16 cellular contexts compared by ENCODE assay signal in the genomic region with DNA sequence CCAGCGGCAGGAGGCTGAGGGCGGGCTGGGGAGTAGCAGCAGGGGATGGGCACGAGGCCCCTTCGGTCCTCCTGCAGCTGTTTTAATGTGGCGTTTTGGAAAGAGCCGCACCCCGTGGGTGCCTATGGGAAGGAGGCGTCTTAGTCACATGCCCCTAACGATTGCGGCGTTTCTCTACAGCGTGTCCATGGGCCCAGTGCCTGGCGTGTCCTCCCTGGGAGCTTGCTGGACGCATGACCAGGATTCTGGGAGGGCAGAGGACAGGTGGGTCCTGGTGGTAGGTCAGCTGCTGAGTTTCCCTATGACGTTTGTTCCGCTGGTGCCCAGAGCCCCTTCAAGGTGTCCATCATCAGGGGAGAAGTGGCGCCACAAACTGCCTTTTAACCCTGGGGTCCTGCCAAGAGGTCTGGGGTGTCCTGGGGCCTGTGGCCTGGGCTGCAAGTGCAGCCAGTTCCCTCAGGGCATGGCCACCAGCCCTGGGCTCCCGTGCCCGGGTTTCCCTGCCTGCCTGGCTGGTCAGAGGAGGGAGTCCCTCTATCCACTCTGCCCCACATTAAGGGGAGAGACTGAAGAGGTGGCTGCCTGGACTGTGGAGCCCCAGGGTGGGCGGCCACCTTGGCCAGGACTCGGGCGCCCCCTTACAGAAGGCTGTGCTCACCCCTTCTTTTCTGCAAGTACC. TPM values are rescaled to one million over a fixed set of nuclear protein-coding genes. Genes with fewer than 3 reads are reported as not detected.
DNase-seq lines count a peak whose midpoint lies in the region; ATAC-seq and TF ChIP-seq lines count a peak whose summit lies in the region.
"Had no signal": no experiment of that assay in that cellular context is flagged by ENCODE, and none has a peak within 500 bp of the region (broad histone marks: within the 10 kb centered on the region; RNA-seq: fewer than 3 reads in every experiment).

No MANE protein-coding gene starts in this region.

- no peaks in the 10 kb centered on the region for H3K9me3 ChIP-seq in neutrophil
- H3K9me3 ChIP-seq: ascending aorta, left lung, pancreas, uterus had no signal

- H3K4me3 ChIP-seq in NB4 (ENCODE audit: low read depth, low read length) (peak overlapping the region; percentile 66), neutrophil (ENCODE audit: low read depth in 1 of 2, low read length in 1 of 2) (no peak overlapping the region)
- H3K4me3 ChIP-seq: ascending aorta, left lung, pancreas, uterus had no signal

- H3K27me3 Mint-ChIP-seq in activated CD4-positive, alpha-beta T cell treated with anti-CD3 and anti-CD28 coated beads, Interleukin-2, amount 10 ng/mL, durations not matched to agents 7 days and 5 days = no peaks in the 10 kb centered on the region
- H3K27me3 Mint-ChIP-seq in brain = peaks cover 3% of the 10 kb centered on the region

- H3K4me3 Mint-ChIP-seq in activated CD4-positive, alpha-beta T cell treated with anti-CD3 and anti-CD28 coated beads, Interleukin-2, amount 10 ng/mL, durations not matched to agents 7 days and 5 days = no peak overlapping the region
- no peak overlapping the region for H3K4me3 Mint-ChIP-seq in brain
- H3K4me3 Mint-ChIP-seq: HFFc6 had no signal

- peaks cover 5% of the 10 kb centered on the region for H3K9me3 Mint-ChIP-seq in activated CD4-positive, alpha-beta T cell treated with anti-CD3 and anti-CD28 coated beads, Interleukin-2, amount 10 ng/mL, durations not matched to agents 7 days and 5 days
- H3K9me3 Mint-ChIP-seq in brain = peaks cover 0 to 5% (median 0%) of the 10 kb centered on the region in 5 experiments

- H3K36me3 ChIP-seq in neutrophil = no peaks in the 10 kb centered on the region
- H3K36me3 ChIP-seq: ascending aorta, left lung, pancreas, uterus had no signal

- no peak for DNase-seq in activated CD4-positive, alpha-beta T cell treated with anti-CD3 and anti-CD28 coated beads, Interleukin-2, amount 10 ng/mL, durations not matched to agents 7 days and 5 days
- DNase-seq in activated CD4-positive, alpha-beta T cell treated with anti-CD3 and anti-CD28 coated beads, Interleukin-2, amount 50 U/mL, for 48 hours = no peak
- DNase-seq in NB4 (ENCODE audit: low read depth) = peak; percentile 76
- no peak for DNase-seq in NCI-H187 treated with DMSO at 0.1 percent for 48 hours (lab: John Stamatoyannopoulos, UW)
- DNase-seq in islet precursor cell = no peak
- DNase-seq: HFFc6; NCI-H2029; stimulated activated CD4-positive, alpha-beta T cell treated with anti-CD3 and anti-CD28 coated beads, Interleukin-15, amount 100 ng/mL, for 24 hours; stimulated activated CD8-positive, alpha-beta memory T cell treated with anti-CD3 and anti-CD28 coated beads, Interleukin-4, amount 100 ng/mL, for 48 hours; uterus had no signal

- peak; percentile 41 for TF ChIP-seq POLR2A in NB4 (IDR thresholded peaks at IDR 0.05; ENCODE audit: extremely low read depth, insufficient read length)

- H3K27me3 ChIP-seq in neutrophil = no peaks in the 10 kb centered on the region
- H3K27me3 ChIP-seq: ascending aorta, left lung, pancreas, uterus had no signal

- no peak for TF ChIP-seq CTCF in NB4 (IDR thresholded peaks at IDR 0.05; ENCODE audit: low read depth, low read length)
- TF ChIP-seq CTCF in brain (conservative IDR thresholded peaks at IDR 0.05) = no peak
- no peak for TF ChIP-seq CTCF in neutrophil (IDR thresholded peaks at IDR 0.05)

- peaks cover 40% of the 10 kb centered on the region for H3K4me1 Mint-ChIP-seq in activated CD4-positive, alpha-beta T cell treated with anti-CD3 and anti-CD28 coated beads, Interleukin-2, amount 10 ng/mL, durations not matched to agents 7 days and 5 days
- peaks cover 53% of the 10 kb centered on the region for H3K4me1 Mint-ChIP-seq in brain

- peak overlapping the region; percentile 99 for H3K27ac Mint-ChIP-seq in activated CD4-positive, alpha-beta T cell treated with anti-CD3 and anti-CD28 coated beads, Interleukin-2, amount 10 ng/mL, durations not matched to agents 7 days and 5 days
- peak overlapping the region; percentile 46 to 94 (median 87) for H3K27ac Mint-ChIP-seq in brain
- H3K27ac Mint-ChIP-seq: HFFc6 had no signal

- H3K27ac ChIP-seq in neutrophil = peak overlapping the region; percentile 73
- H3K27ac ChIP-seq: ascending aorta had no signal

- POLR2A ChIA-PET in activated CD4-positive, alpha-beta T cell treated with anti-CD3 and anti-CD28 coated beads, Interleukin-2, amount 10 ng/mL, durations not matched to agents 7 days and 5 days (lab: Charles Lee) = no interaction called here

- CTCF ChIA-PET in activated CD4-positive, alpha-beta T cell treated with anti-CD3 and anti-CD28 coated beads, Interleukin-2, amount 10 ng/mL, durations not matched to agents 7 days and 5 days (lab: Charles Lee) = interaction anchor here (1.0 to 1.8 kb wide), 5 partner anchors 8 to 58 kb away, joined by 3 to 6 read pairs (median 4); no protein-coding TSS in a partner anchor

- no peaks in the 10 kb centered on the region for H3K36me3 Mint-ChIP-seq in activated CD4-positive, alpha-beta T cell treated with anti-CD3 and anti-CD28 coated beads, Interleukin-2, amount 10 ng/mL, durations not matched to agents 7 days and 5 days (ENCODE audit: low read depth)
- H3K36me3 Mint-ChIP-seq in brain = no peaks in the 10 kb centered on the region

- H3K4me1 ChIP-seq in neutrophil (ENCODE audit: control insufficient read depth in 1 of 2, insufficient read depth in 1 of 2, low read depth in 1 of 2, low read length in 1 of 2) = peaks cover 49 to 54% of the 10 kb centered on the region in 2 experiments

- no peak for ATAC-seq in GM19328 (IDR thresholded peaks at IDR 0.05; ENCODE audit: unreplicated experiment)
- ATAC-seq: left lung had no signal

RNA-seq across cellular contexts. Expression of a gene that starts 48.7 kb away (rescaled TPM):
- total RNA-seq in activated CD4-positive, alpha-beta T cell treated with anti-CD3 and anti-CD28 coated beads, Interleukin-2, amount 10 ng/mL, durations not matched to agents 7 days and 5 days = 1 to 10 TPM; 8.1 to 9.3 TPM
- polyA plus RNA-seq in brain (ENCODE audit: insufficient read depth, low read depth, low replicate concordance) = 16.0 TPM
